In genomic region chr6:132082421-132082820, GRCh38 we compare ENCODE assay signal across 35 cellular contexts.
"Had no signal": no experiment of that assay in that cellular context is flagged by ENCODE, and none has a peak within 500 bp of the region (broad histone marks: within the 10 kb centered on the region; RNA-seq: fewer than 3 reads in every experiment).

No MANE protein-coding gene starts in this region.

- DNase-seq: activated B cell treated with CpG ODN at 0.5 μM for 24 hours; activated CD4-positive, alpha-beta memory T cell treated with anti-CD3 and anti-CD28 coated beads for 36 hours; activated CD4-positive, alpha-beta T cell treated with anti-CD3 and anti-CD28 coated beads for 4 hours; activated CD4-positive, alpha-beta T cell treated with anti-CD3 and anti-CD28 coated beads, Interleukin-2, amount 50 U/mL, for 1 hour; activated CD4-positive, CD25-positive, alpha-beta regulatory T cell treated with anti-CD3 and anti-CD28 coated beads, Interleukin-2, amount 50 U/mL, for 72 hours; activated CD8-positive, alpha-beta memory T cell treated with anti-CD3 and anti-CD28 coated beads, Interleukin-2, amount 50 U/mL, for 4 hours; activated effector memory CD4-positive, alpha-beta T cell treated with Interleukin-2 at 50 U/mL for 16 hours; activated naive CD4-positive, alpha-beta T cell treated with anti-CD3 and anti-CD28 coated beads, Interleukin-2, amount 10 ng/mL, durations not matched to agents 7 days and 5 days; activated naive CD8-positive, alpha-beta T cell treated with anti-CD3 and anti-CD28 coated beads, Interleukin-2, amount 50 U/mL, for 24 hours; activated T-cell treated with anti-CD3 and anti-CD28 coated beads for 4 hours; activated T-cell treated with anti-CD3 and anti-CD28 coated beads, Interleukin-2, amount 50 U/mL, for 4 hours; aorta; brain microvascular endothelial cell; central memory CD4-positive, alpha-beta T cell; MM.1S; MV-4-11; NCI-H1092; NCI-H1436 treated with DMSO at 0.1 percent for 48 hours; NCI-H1694 treated with DMSO at 0.1 percent for 48 hours; NCI-H2029; NCI-H2171; NCI-H510A; NCI-H526; NCI-H748 treated with DMSO at 0.1 percent for 48 hours; NK-92 treated with Interleukin-12 subunit alpha and Interleukin-12 subunit beta, amount 100 ng/mL, for 24 hours; PC-3; SIG-M5; SW 1271; T-helper 1 cell; T-helper 2 cell; T-helper 9 cell had no signal

- H3K4me1 Mint-ChIP-seq: activated naive CD4-positive, alpha-beta T cell treated with anti-CD3 and anti-CD28 coated beads, Interleukin-2, amount 10 ng/mL, durations not matched to agents 7 days and 5 days; activated naive CD8-positive, alpha-beta T cell treated with anti-CD3 and anti-CD28 coated beads, Interleukin-2, amount 50 U/mL, for 24 hours had no signal

- H3K9me3 Mint-ChIP-seq: activated B cell treated with CpG ODN at 0.5 μM for 24 hours; activated CD4-positive, alpha-beta memory T cell treated with anti-CD3 and anti-CD28 coated beads for 36 hours; activated naive CD4-positive, alpha-beta T cell treated with anti-CD3 and anti-CD28 coated beads, Interleukin-2, amount 10 ng/mL, durations not matched to agents 7 days and 5 days; activated naive CD8-positive, alpha-beta T cell treated with anti-CD3 and anti-CD28 coated beads, Interleukin-2, amount 50 U/mL, for 24 hours; activated T-cell treated with anti-CD3 and anti-CD28 coated beads, Interleukin-2, amount 50 U/mL, for 4 hours had no signal

- ATAC-seq: activated naive CD8-positive, alpha-beta T cell treated with anti-CD3 and anti-CD28 coated beads, Interleukin-2, amount 50 U/mL, for 24 hours; activated T-cell treated with anti-CD3 and anti-CD28 coated beads, Interleukin-2, amount 50 U/mL, for 4 hours; PC-3; Right ventricle myocardium inferior had no signal

- H3K36me3 ChIP-seq: brain microvascular endothelial cell had no signal

- H3K36me3 Mint-ChIP-seq: activated CD4-positive, alpha-beta memory T cell treated with anti-CD3 and anti-CD28 coated beads for 36 hours; activated naive CD4-positive, alpha-beta T cell treated with anti-CD3 and anti-CD28 coated beads, Interleukin-2, amount 10 ng/mL, durations not matched to agents 7 days and 5 days; activated naive CD8-positive, alpha-beta T cell had no signal

- H3K27me3 Mint-ChIP-seq: activated B cell treated with CpG ODN at 0.5 μM for 24 hours; activated CD4-positive, alpha-beta memory T cell treated with anti-CD3 and anti-CD28 coated beads for 36 hours; activated naive CD4-positive, alpha-beta T cell treated with anti-CD3 and anti-CD28 coated beads, Interleukin-2, amount 10 ng/mL, durations not matched to agents 7 days and 5 days; activated naive CD8-positive, alpha-beta T cell treated with anti-CD3 and anti-CD28 coated beads, Interleukin-2, amount 50 U/mL, for 24 hours had no signal

- H3K27ac ChIP-seq: RWPE1, VCaP had no signal

- H3K4me3 Mint-ChIP-seq: activated B cell treated with CpG ODN at 0.5 μM for 24 hours; activated CD4-positive, alpha-beta memory T cell treated with anti-CD3 and anti-CD28 coated beads for 36 hours; activated naive CD4-positive, alpha-beta T cell treated with anti-CD3 and anti-CD28 coated beads, Interleukin-2, amount 10 ng/mL, durations not matched to agents 7 days and 5 days; activated naive CD8-positive, alpha-beta T cell; activated naive CD8-positive, alpha-beta T cell treated with anti-CD3 and anti-CD28 coated beads, Interleukin-2, amount 50 U/mL, for 24 hours; activated T-cell treated with anti-CD3 and anti-CD28 coated beads, Interleukin-2, amount 50 U/mL, for 4 hours had no signal

- H3K27ac Mint-ChIP-seq: activated B cell treated with CpG ODN at 0.5 μM for 24 hours; activated CD4-positive, alpha-beta memory T cell treated with anti-CD3 and anti-CD28 coated beads for 36 hours; activated naive CD4-positive, alpha-beta T cell treated with anti-CD3 and anti-CD28 coated beads, Interleukin-2, amount 10 ng/mL, durations not matched to agents 7 days and 5 days; activated naive CD8-positive, alpha-beta T cell; activated naive CD8-positive, alpha-beta T cell treated with anti-CD3 and anti-CD28 coated beads, Interleukin-2, amount 50 U/mL, for 24 hours had no signal

- H3K27me3 ChIP-seq: brain microvascular endothelial cell had no signal
